Comparison of ENCODE assay signal across 8 cellular contexts in the genomic region with DNA sequence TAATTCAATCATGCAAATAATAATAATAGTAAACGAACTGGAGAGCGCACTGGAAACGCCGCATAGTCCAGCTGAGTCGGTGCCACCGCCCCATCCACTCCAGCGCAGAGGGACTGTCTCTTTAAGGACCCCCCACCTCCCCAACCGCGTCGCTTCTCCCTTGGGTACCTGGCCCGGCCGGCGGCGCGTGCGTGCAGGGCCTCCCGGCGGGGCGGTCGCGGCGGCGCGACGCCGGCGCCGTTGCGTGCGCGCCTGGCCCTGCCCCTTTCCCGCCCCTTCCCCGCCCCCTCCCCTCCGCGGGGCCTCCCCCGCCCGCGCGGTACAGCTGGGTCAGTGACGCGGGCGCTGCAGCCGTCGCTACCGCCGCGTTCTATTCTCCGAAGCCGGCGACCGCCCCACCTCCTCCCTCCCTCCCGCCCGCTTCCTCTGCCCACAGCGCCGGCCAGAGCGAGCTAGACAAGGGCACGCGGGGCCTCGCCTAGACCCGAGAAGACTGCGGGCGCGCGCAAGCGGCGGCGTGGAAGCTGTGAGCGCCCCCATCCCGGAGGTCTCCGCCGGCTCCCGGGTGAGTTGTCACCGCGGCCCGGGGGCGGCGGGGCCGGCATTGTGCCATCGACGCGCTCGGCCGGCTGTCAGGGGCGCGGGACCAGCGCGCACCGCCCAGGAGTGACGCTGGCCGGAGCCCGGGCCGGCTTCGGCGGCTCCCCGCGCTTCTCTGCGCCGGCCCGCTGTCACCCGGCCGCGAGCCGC. TPM values are rescaled to one million over a fixed set of nuclear protein-coding genes. Genes with fewer than 3 reads are reported as not detected.
DNase-seq lines count a peak whose midpoint lies in the region; ATAC-seq lines count a peak whose summit lies in the region.

A gene with protein sequence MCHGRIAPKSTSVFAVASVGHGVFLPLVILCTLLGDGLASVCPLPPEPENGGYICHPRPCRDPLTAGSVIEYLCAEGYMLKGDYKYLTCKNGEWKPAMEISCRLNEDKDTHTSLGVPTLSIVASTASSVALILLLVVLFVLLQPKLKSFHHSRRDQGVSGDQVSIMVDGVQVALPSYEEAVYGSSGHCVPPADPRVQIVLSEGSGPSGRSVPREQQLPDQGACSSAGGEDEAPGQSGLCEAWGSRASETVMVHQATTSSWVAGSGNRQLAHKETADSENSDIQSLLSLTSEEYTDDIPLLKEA (plus strand): TSS at position 333 of the 750 bp plus-strand sequence. CDS start 46,997 bp downstream, outside the sequence.

- ATAC-seq in CD4-positive, CD25-positive, alpha-beta regulatory T cell (ENCODE audit: low read depth in 2 of 2), result peak; percentile 79 to 80
- peak; percentile 47 for ATAC-seq in GM19467 (IDR thresholded peaks at IDR 0.05; ENCODE audit: unreplicated experiment)
- peak; percentile 65 for ATAC-seq in memory B cell (ENCODE audit: low read depth)

- peaks cover 33 to 60% (median 42%) of the 10 kb centered on the region in 4 donors for H3K4me1 Mint-ChIP-seq in CD4-positive, CD25-positive, alpha-beta regulatory T cell
- peaks cover 43% of the 10 kb centered on the region for H3K4me1 Mint-ChIP-seq in memory B cell

- peaks cover 0 to 1% (median 0%) of the 10 kb centered on the region in 7 donors for H3K9me3 Mint-ChIP-seq in CD4-positive, CD25-positive, alpha-beta regulatory T cell
- no peaks in the 10 kb centered on the region for H3K9me3 Mint-ChIP-seq in memory B cell

- H3K36me3 Mint-ChIP-seq in CD4-positive, CD25-positive, alpha-beta regulatory T cell, result no peaks in the 10 kb centered on the region
- no peaks in the 10 kb centered on the region for H3K36me3 Mint-ChIP-seq in memory B cell

- H3K27ac ChIP-seq in CD4-positive, CD25-positive, alpha-beta regulatory T cell (ENCODE audit: insufficient read depth, low read length, poor library complexity, severe bottlenecking), result peak within 1 kb of the TSS; percentile 90
- H3K27ac ChIP-seq in effector memory CD4-positive, alpha-beta T cell (ENCODE audit: insufficient read depth, low read length, poor library complexity, severe bottlenecking), result peak within 1 kb of the TSS; percentile 80

- no peaks in the 10 kb centered on the region for H3K27me3 Mint-ChIP-seq in CD4-positive, CD25-positive, alpha-beta regulatory T cell
- no peaks in the 10 kb centered on the region for H3K27me3 Mint-ChIP-seq in memory B cell

- peak within 1 kb of the TSS; percentile 91 to 97 (median 96) for H3K4me3 Mint-ChIP-seq in CD4-positive, CD25-positive, alpha-beta regulatory T cell
- peak within 1 kb of the TSS; percentile 98 for H3K4me3 Mint-ChIP-seq in memory B cell

- H3K36me3 ChIP-seq in CD4-positive, CD25-positive, alpha-beta regulatory T cell (ENCODE audit: control insufficient read depth, insufficient read depth, low read length), result no peaks in the 10 kb centered on the region
- H3K36me3 ChIP-seq in effector memory CD4-positive, alpha-beta T cell (ENCODE audit: control insufficient read depth, insufficient read depth, low read length), result no peaks in the 10 kb centered on the region

- peak; percentile 84 to 93 (median 86) for DNase-seq in CD4-positive, CD25-positive, alpha-beta regulatory T cell
- DNase-seq in HT1080 (ENCODE audit: low read depth) (peak; percentile 73), memory B cell (ENCODE audit: low spot score in 2 of 2) (peak; percentile 78 to 85)
- DNase-seq in NK-92 treated with Interleukin-12 subunit alpha and Interleukin-12 subunit beta, amount 100 ng/mL, for 24 hours (lab: John Stamatoyannopoulos, UW), result peak; percentile 89
- peak; percentile 77 to 82 for DNase-seq in activated CD8-positive, alpha-beta memory T cell treated with anti-CD3 and anti-CD28 coated beads for 4 hours (ENCODE audit: low read depth in 2 of 2)
- peak; percentile 81 to 85 (median 82) for DNase-seq in effector memory CD4-positive, alpha-beta T cell
- DNase-seq in stimulated activated CD8-positive, alpha-beta memory T cell treated with anti-CD3 and anti-CD28 coated beads, Interleukin-12 subunit alpha, Interleukin-12 subunit beta, amount 100 ng/mL, for 24 hours (ENCODE audit: extremely low read depth), result peak; percentile 72

- peaks cover 54% of the 10 kb centered on the region for H3K4me1 ChIP-seq in CD4-positive, CD25-positive, alpha-beta regulatory T cell (ENCODE audit: control insufficient read depth, insufficient read depth, low read length, poor library complexity, severe bottlenecking)
- H3K4me1 ChIP-seq in effector memory CD4-positive, alpha-beta T cell (ENCODE audit: control insufficient read depth, insufficient read depth, low read length, poor library complexity, severe bottlenecking), result peaks cover 33% of the 10 kb centered on the region

- peak within 1 kb of the TSS; percentile 98 to 100 (median 98) for H3K27ac Mint-ChIP-seq in CD4-positive, CD25-positive, alpha-beta regulatory T cell
- peak within 1 kb of the TSS; percentile 99 for H3K27ac Mint-ChIP-seq in memory B cell

- H3K9me3 ChIP-seq in CD4-positive, CD25-positive, alpha-beta regulatory T cell (ENCODE audit: control insufficient read depth in 2 of 2, low read length in 2 of 2), result no peaks in the 10 kb centered on the region
- no peaks in the 10 kb centered on the region for H3K9me3 ChIP-seq in effector memory CD4-positive, alpha-beta T cell (ENCODE audit: control insufficient read depth, low read length)

- no peaks in the 10 kb centered on the region for H3K27me3 ChIP-seq in CD4-positive, CD25-positive, alpha-beta regulatory T cell (ENCODE audit: control insufficient read depth, insufficient read depth, low read length)
- H3K27me3 ChIP-seq in effector memory CD4-positive, alpha-beta T cell (replicated peaks; ENCODE audit: control insufficient read depth, insufficient read depth, low read length, poor library complexity, severe bottlenecking), result no peaks in the 10 kb centered on the region

- peak within 1 kb of the TSS; percentile 98 for H3K4me3 ChIP-seq in CD4-positive, CD25-positive, alpha-beta regulatory T cell (ENCODE audit: low read depth, low read length)
- peak within 1 kb of the TSS; percentile 71 for H3K4me3 ChIP-seq in effector memory CD4-positive, alpha-beta T cell (ENCODE audit: insufficient read depth, low read depth, low read length, poor library complexity, severe bottlenecking)

RNA-seq across cellular contexts. Expression of the gene that starts here (rescaled TPM):
- total RNA-seq in CD4-positive, CD25-positive, alpha-beta regulatory T cell, result 101 TPM
- 10 to 100 TPM in 1 of 4 donors, 1 to 10 TPM in 3; 7.7 to 15.2 (median 9.0) TPM for polyA plus RNA-seq in CD4-positive, CD25-positive, alpha-beta regulatory T cell
- 2.7 and 4.3 TPM in 2 replicates for total RNA-seq in HT1080 (2014; rRNA removed; shearing (Covaris generic))
- polyA plus RNA-seq in HT1080 (2015; cell fraction: cytosol; rRNA removed), result 6.8 and 8.2 TPM in 2 replicates
- polyA plus RNA-seq in HT1080 (2015; cell fraction: nucleus; rRNA removed), result 16.3 and 18.7 TPM in 2 replicates

Comparison
In these comparisons a context has a peak if more than half of its experiments do, and no peak if none do; other contexts are left out.
1. Peak in every context shown above with its lines: DNase-seq, ATAC-seq, H3K4me3 ChIP-seq and H3K27ac ChIP-seq.
2. RNA of the gene that starts here (total RNA-seq): 101 TPM in CD4-positive, CD25-positive, alpha-beta regulatory T cell (single experiment); 2.7 to 4.3 TPM in HT1080; every median in the first group is over 10 times any median in the second.